19 cellular contexts compared by ENCODE assay signal in the genomic region with DNA sequence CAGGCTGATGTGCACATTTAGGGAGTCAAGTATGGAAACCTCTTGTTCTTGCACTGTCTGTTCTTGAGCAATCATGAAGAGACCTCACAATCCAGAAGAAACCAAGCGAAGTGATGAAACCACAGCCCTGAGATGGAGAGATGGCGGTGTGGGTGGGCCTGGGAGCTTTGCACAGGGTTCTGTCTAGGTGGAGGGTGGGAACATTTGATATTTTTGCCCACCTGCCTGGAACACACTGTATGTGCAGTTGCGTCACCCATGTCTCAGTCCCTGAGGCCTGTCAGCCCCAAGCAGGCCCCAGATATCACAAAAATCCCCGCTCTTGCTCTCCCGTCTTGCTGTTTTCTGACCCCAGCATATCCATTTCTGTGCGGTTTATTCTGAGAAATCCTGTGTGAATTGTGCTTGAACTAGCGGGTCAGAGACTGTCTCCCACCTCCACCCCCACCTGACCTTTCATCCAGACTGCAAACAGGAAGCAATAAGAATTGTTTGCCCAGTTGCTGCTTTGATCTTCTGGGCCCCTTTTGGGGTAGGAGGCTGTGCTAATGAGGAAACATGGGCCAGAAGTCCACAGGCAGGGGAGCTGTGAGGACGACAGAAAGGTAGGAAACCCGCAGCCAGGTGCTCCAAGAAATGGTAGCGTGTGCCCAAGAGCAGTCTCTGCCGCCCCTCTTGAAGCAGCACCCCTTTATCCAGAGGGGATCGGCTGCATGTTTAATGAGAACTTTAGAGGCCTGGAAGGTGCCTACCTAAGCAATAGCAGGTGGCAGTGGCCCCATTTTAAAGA.
DNase-seq lines count a peak whose midpoint lies in the region; ATAC-seq, FAIRE-seq and TF ChIP-seq lines count a peak whose summit lies in the region.
"Had no signal": no experiment of that assay in that cellular context is flagged by ENCODE, and none has a peak within 500 bp of the region (broad histone marks: within the 10 kb centered on the region; RNA-seq: fewer than 3 reads in every experiment).

No MANE protein-coding gene starts in this region.

- TF ChIP-seq RAD21 in HCT116 (IDR thresholded peaks at IDR 0.05; ENCODE audit: low read depth): no peak
- peak; percentile 77 for TF ChIP-seq RAD21 in HepG2 (CRISPR knock-in tag; IDR thresholded peaks at IDR 0.05)

- DNase-seq in CD1c-positive myeloid dendritic cell (ENCODE audit: extremely low spot score) (peak; percentile 4), HCT116 (ENCODE audit: low read depth, low spot score) (no peak), SHP77 (lab: John Stamatoyannopoulos, UW) (peak; percentile 66 to 75), HepG2 (ENCODE audit: low spot score) (peak; percentile 99), trophoblast cell (no peak), cerebellum (ENCODE audit: low spot score) (no peak), amygdala (lab: John Stamatoyannopoulos, UW) (no peak)
- DNase-seq: activated CD4-positive, CD25-positive, alpha-beta regulatory T cell treated with anti-CD3 and anti-CD28 coated beads, Interleukin-2, amount 50 U/mL, for 72 hours; adrenal gland; CD4-positive, CD25-positive, alpha-beta regulatory T cell; cortex of kidney; GDM1; left lung; NCI-H2029; NK-92 treated with Interleukin-12 subunit alpha and Interleukin-12 subunit beta, amount 100 ng/mL, for 24 hours; uterus had no signal

- TF ChIP-seq CTCF in HCT116 (IDR thresholded peaks at IDR 0.05 in 2 of 3, conservative IDR thresholded peaks at IDR 0.05 in 1 of 3; ENCODE audit: borderline replicate concordance in 1 of 3, insufficient read depth in 1 of 3, low read depth in 2 of 3, low read length in 2 of 3) (no peak), HepG2 (CRISPR knock-in tag; IDR thresholded peaks at IDR 0.05) (peak; percentile 51)

- H4K91ac ChIP-seq in trophoblast cell (ENCODE audit: low read depth, low read length): no peak overlapping the region

- no peaks in the 10 kb centered on the region for H3K79me1 ChIP-seq in trophoblast cell (ENCODE audit: low read length)

- peaks cover 4 to 11% of the 10 kb centered on the region in 2 experiments; a peak in 2 of 4 replicates for H3K4me1 ChIP-seq in HCT116 (ENCODE audit: control insufficient read depth in 1 of 2, insufficient read depth in 2 of 2, low read length in 2 of 2)
- peaks cover 65% of the 10 kb centered on the region for H3K4me1 ChIP-seq in HepG2 (ENCODE audit: insufficient read depth, low read length)
- peaks cover 22 to 35% of the 10 kb centered on the region in 2 experiments for H3K4me1 ChIP-seq in trophoblast cell (ENCODE audit: control insufficient read depth in 1 of 2, insufficient read depth in 2 of 2, low read length in 2 of 2)
- H3K4me1 ChIP-seq: left lung, uterus had no signal

- no peak overlapping the region for H2BK120ac ChIP-seq in trophoblast cell (ENCODE audit: insufficient read depth, low read length, poor library complexity)

- no peak overlapping the region for H2AK5ac ChIP-seq in trophoblast cell (ENCODE audit: low read length)

- no peak overlapping the region for H2BK5ac ChIP-seq in trophoblast cell (ENCODE audit: low read depth, low read length, poor library complexity)

- H2BK12ac ChIP-seq in trophoblast cell (ENCODE audit: low read length): no peak overlapping the region

- H3K9me2 ChIP-seq in HCT116 (ENCODE audit: insufficient read depth): no peaks in the 10 kb centered on the region

- TF ChIP-seq EP300 in HepG2 (IDR thresholded peaks at IDR 0.05; ENCODE audit: low read depth in 2 of 2, low read length in 2 of 2): peak; percentile 99 to 100
- peak; percentile 100 for TF ChIP-seq EP300 in HepG2 (CRISPR knock-in tag; IDR thresholded peaks at IDR 0.05; ENCODE audit: borderline replicate concordance)

- no peak for ATAC-seq in HCT116
- ATAC-seq in HepG2: peak; percentile 93
- ATAC-seq in HG02870 (IDR thresholded peaks at IDR 0.05; ENCODE audit: unreplicated experiment): no peak
- ATAC-seq: left lung had no signal

- in situ Hi-C loops in HepG2 (cut with HindIII; ENCODE audit: extremely low pct_ligation_motif_present, low pct_unique_long_range_greater_than_20kb): loop anchor here (5.0 kb wide), 2 partner anchors 34 to 104 kb away; no protein-coding TSS in a partner anchor

- intact Hi-C loops in HCT116 (cut with micrococcal nuclease): no loop called here
- intact Hi-C loops in HepG2 (cut with micrococcal nuclease; ENCODE audit: unreplicated experiment): loop anchor here (1.0 kb wide), 7 partner anchors 13 to 147 kb away; no protein-coding TSS in a partner anchor

- no peaks in the 10 kb centered on the region for H3K27me3 ChIP-seq in HCT116 (ENCODE audit: insufficient read depth, low read length)
- H3K27me3 ChIP-seq in HepG2 (ENCODE audit: control insufficient read depth in 1 of 2, insufficient read depth in 2 of 2, low read length in 2 of 2): no peaks in the 10 kb centered on the region
- no peaks in the 10 kb centered on the region for H3K27me3 ChIP-seq in trophoblast cell (ENCODE audit: insufficient read depth, low read length)
- H3K27me3 ChIP-seq: adrenal gland, esophagus muscularis mucosa, left lung, uterus had no signal

- POLR2A ChIA-PET in HCT116 (lab: Charles Lee): no interaction called here
- POLR2A ChIA-PET in HepG2 (lab: Yijun Ruan, JAX): interaction anchor here (0.8 to 5.9 kb wide), 21 partner anchors 8 to 304 kb away, joined by 3 to 113 read pairs (median 5); a partner anchor contains a TSS

- H3K9me3 ChIP-seq in HCT116 (ENCODE audit: control insufficient read depth in 1 of 2, insufficient read depth in 1 of 2, low read depth in 1 of 2, low read length in 2 of 2): no peaks in the 10 kb centered on the region
- H3K9me3 ChIP-seq in HepG2 (ENCODE audit: low read length): no peaks in the 10 kb centered on the region
- H3K9me3 ChIP-seq in trophoblast cell (ENCODE audit: insufficient read depth, low read depth, low read length): peaks cover 3% of the 10 kb centered on the region
- H3K9me3 ChIP-seq: adrenal gland, esophagus muscularis mucosa, left lung, uterus had no signal

- WGBS in HepG2 (ENCODE audit: low lambda C conversion rate): 4% methylated on average over 12 of the region's 12 CpGs
- WGBS in trophoblast cell (ENCODE audit: extremely low coverage, insufficient coverage, insufficient read length): no CpG with 5 or more reads among the region's 12 CpGs

- no peak overlapping the region for H3K18ac ChIP-seq in trophoblast cell (ENCODE audit: low read length)

- RAD21 ChIA-PET in HCT116 (lab: Charles Lee; ENCODE audit: low non-redundant PET in 1 of 2, low total read pairs in 2 of 2, uncharacterized antibody in 2 of 2, unreplicated experiment in 2 of 2): no interaction called here

- BruUV-seq in HCT116 (replicated peaks; lab: Mats Ljungman, UMichigan) (no TSS peak), HepG2 (replicated peaks; lab: Mats Ljungman, UMichigan) (no TSS peak)

- FAIRE-seq in HepG2 (lab: Jason Lieb, UNC): peak; percentile 99
- FAIRE-seq: GM18507 had no signal

- H3K27ac ChIP-seq in HCT116 (ENCODE audit: low read depth, low read length): no peak overlapping the region
- peak overlapping the region; percentile 82 for H3K27ac ChIP-seq in HepG2 (ENCODE audit: extremely low read length, insufficient read depth, low read length)
- H3K27ac ChIP-seq in trophoblast cell (ENCODE audit: low read depth, low read length): no peak overlapping the region
- H3K27ac ChIP-seq: adrenal gland, esophagus muscularis mucosa, left lung, uterus had no signal

- H3K79me2 ChIP-seq in HCT116 (ENCODE audit: insufficient read depth, low read length) (no peaks in the 10 kb centered on the region), HepG2 (ENCODE audit: insufficient read depth, low read length) (peaks cover 10% of the 10 kb centered on the region), trophoblast cell (ENCODE audit: control insufficient read depth, insufficient read depth, low read length, poor library complexity) (no peaks in the 10 kb centered on the region)

- no peak for TF ChIP-seq POLR2A in HCT116 (IDR thresholded peaks at IDR 0.05; ENCODE audit: borderline replicate concordance, extremely low read depth, insufficient read depth, insufficient read length)
- peak; percentile 60 to 71 for TF ChIP-seq POLR2A in HepG2 (IDR thresholded peaks at IDR 0.05; ENCODE audit: insufficient read depth in 1 of 2, low read depth in 2 of 2, low read length in 2 of 2)

- no peak overlapping the region for H3K4ac ChIP-seq in trophoblast cell (ENCODE audit: low read depth, low read length)

- H4K12ac ChIP-seq in trophoblast cell (ENCODE audit: low read depth, low read length): no peak overlapping the region

- H3K4me2 ChIP-seq in HCT116 (ENCODE audit: low read length): no peak overlapping the region
- H3K4me2 ChIP-seq in HepG2 (ENCODE audit: low read depth, low read length): peak overlapping the region; percentile 78
- H3K4me2 ChIP-seq in trophoblast cell (ENCODE audit: low read length): no peak overlapping the region

- H3K9ac ChIP-seq in HCT116 (ENCODE audit: low read length) (no peak overlapping the region), HepG2 (ENCODE audit: insufficient read depth, low read depth, low read length) (peak overlapping the region; percentile 61), trophoblast cell (ENCODE audit: low read length) (no peak overlapping the region)

- no peak overlapping the region for H3K14ac ChIP-seq in trophoblast cell (ENCODE audit: low read length)

- H4K8ac ChIP-seq in trophoblast cell (ENCODE audit: low read depth, low read length): no peak overlapping the region

- H4K20me1 ChIP-seq in HCT116 (ENCODE audit: insufficient read depth) (no peaks in the 10 kb centered on the region), HepG2 (ENCODE audit: insufficient read depth, low read length) (no peaks in the 10 kb centered on the region)

- H3K23ac ChIP-seq in trophoblast cell (ENCODE audit: low read length): no peak overlapping the region

- CTCF ChIA-PET in HCT116 (lab: Charles Lee): no interaction called here
- CTCF ChIA-PET in HepG2 (lab: Yijun Ruan, JAX; ENCODE audit: low intra/inter-chr PET ratio, low total read pairs): interaction anchor here (0.8 kb wide), 1 partner anchor 102 kb away, joined by 3 read pairs; no protein-coding TSS in a partner anchor

- H2AFZ ChIP-seq in HCT116 (ENCODE audit: low read depth, low read length, poor library complexity, severe bottlenecking): no peak overlapping the region
- no peak overlapping the region for H2AFZ ChIP-seq in HepG2 (ENCODE audit: low read length)
- no peak overlapping the region for H2AFZ ChIP-seq in trophoblast cell (ENCODE audit: insufficient read depth, low read length, poor library complexity)

- H3K36me3 ChIP-seq in HCT116 (ENCODE audit: control insufficient read depth in 1 of 2, insufficient read depth in 2 of 2, low read length in 2 of 2): no peaks in the 10 kb centered on the region
- peaks cover 2 to 28% of the 10 kb centered on the region in 2 experiments; a peak in 3 of 5 replicates for H3K36me3 ChIP-seq in HepG2 (replicated peaks in 1 of 2; ENCODE audit: control insufficient read depth in 1 of 2, insufficient read depth in 2 of 2, low read length in 2 of 2)
- peaks cover 4 to 10% of the 10 kb centered on the region in 2 experiments for H3K36me3 ChIP-seq in trophoblast cell (ENCODE audit: control insufficient read depth in 1 of 2, insufficient read depth in 2 of 2, low read length in 2 of 2)
- H3K36me3 ChIP-seq: adrenal gland, esophagus muscularis mucosa, left lung, uterus had no signal

- H3K4me3 ChIP-seq in HCT116 (replicated peaks in 1 of 2; ENCODE audit: low read depth in 1 of 2, low read length in 2 of 2) (no peak overlapping the region), HepG2 (replicated peaks in 1 of 3; ENCODE audit: insufficient read depth in 1 of 3, low read depth in 2 of 3, low read length in 3 of 3) (peak overlapping the region in 2 of 3 experiments; percentile 21 to 49; a peak in 4 of 6 replicates), trophoblast cell (ENCODE audit: low read depth, low read length) (no peak overlapping the region)
- H3K4me3 ChIP-seq: adrenal gland, esophagus muscularis mucosa, left lung, uterus had no signal

Comparison
In these comparisons a context has a peak if more than half of its experiments do, and no peak if none do; other contexts are left out.
1. DNase-seq: peak in CD1c-positive myeloid dendritic cell (single experiment), SHP77 (2 of 2) and HepG2 (single experiment); none in HCT116 (single experiment), trophoblast cell (0 of 2), cerebellum (single experiment) and amygdala (0 of 56).
2. H3K4me3 ChIP-seq: peak in HepG2 (2 of 3); none in HCT116 (0 of 2) and trophoblast cell (single experiment).